8 cellular contexts compared by ENCODE assay signal in the genomic region with DNA sequence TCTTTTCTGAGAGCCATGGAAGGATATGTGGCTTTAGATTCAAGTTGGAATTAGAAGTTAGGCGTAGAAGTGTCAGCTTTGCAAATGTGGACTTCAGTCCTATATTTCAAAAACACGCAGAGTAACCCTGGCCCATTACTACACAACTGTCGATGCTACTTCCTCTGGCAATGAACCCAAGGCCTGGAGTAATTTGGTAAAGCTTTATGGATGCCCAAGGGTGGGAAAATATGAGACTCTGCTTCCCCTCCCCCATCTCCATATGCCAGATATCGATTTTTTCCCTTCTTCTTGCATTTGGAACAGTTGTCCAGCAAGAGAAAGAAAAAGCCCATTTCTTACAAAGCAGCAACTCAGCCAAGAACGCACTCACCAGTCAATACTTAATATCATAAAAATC. TPM values are rescaled to one million over a fixed set of nuclear protein-coding genes. Genes with fewer than 3 reads are reported as not detected.
A peak's percentile ranks its signal among the peaks of the same experiment; 100 is the strongest.
DNase-seq lines count a peak whose midpoint lies in the region; ATAC-seq, FAIRE-seq and TF ChIP-seq lines count a peak whose summit lies in the region.

No MANE protein-coding gene starts in this region.

- 92% methylated on average over 5 of the region's 5 CpGs for WGBS in GM23248 (ENCODE audit: low coverage in 1 of 2, low lambda C conversion rate in 2 of 2, missing lambda C conversion rate in 2 of 2), 2 experiments
- WGBS in endodermal cell (ENCODE audit: insufficient coverage in 1 of 2, insufficient read length in 1 of 2), 2 experiments = 83 to 95% methylated on average over 4 to 5 of the region's 5 CpGs
- 78 to 84% (median 79%) methylated on average over 5 of the region's 5 CpGs for WGBS in psoas muscle, 3 donors

- no peak for ATAC-seq in psoas muscle
- ATAC-seq in omental fat pad (ENCODE audit: low FRiP score) = no peak

- no peaks in the 10 kb centered on the region for H3K9me3 Mint-ChIP-seq in endodermal cell

- no peak for DNase-seq in GM23248
- peak; percentile 59 for DNase-seq in NCI-H82 treated with DMSO at 0.1 percent for 48 hours (lab: John Stamatoyannopoulos, UW; ENCODE audit: unreplicated experiment)
- DNase-seq in endodermal cell = peak; percentile 27
- DNase-seq in psoas muscle = no peak
- no peak for DNase-seq in NCI-H128 (lab: John Stamatoyannopoulos, UW; ENCODE audit: unreplicated experiment)
- no peak for DNase-seq in SHP77 (lab: John Stamatoyannopoulos, UW)
- DNase-seq in urothelium cell line (ENCODE audit: low spot score) = no peak
- DNase-seq in omental fat pad (ENCODE audit: low spot score) = no peak

- no peak overlapping the region for H2AFZ ChIP-seq in GM23248

- H3K4me1 ChIP-seq in GM23248 (ENCODE audit: insufficient read depth) (peaks cover 27% of the 10 kb centered on the region), endodermal cell (ENCODE audit: control insufficient read depth, insufficient read depth, low read length) (no peaks in the 10 kb centered on the region), psoas muscle (peaks cover 42% of the 10 kb centered on the region)

- peaks cover 7% of the 10 kb centered on the region; the same call in 1 of the 2 replicates for H4K20me1 ChIP-seq in GM23248 (ENCODE audit: insufficient read depth)

- no peak overlapping the region for H3K4me2 ChIP-seq in GM23248 (ENCODE audit: unreplicated experiment)

- H3K9me2 ChIP-seq in GM23248 (ENCODE audit: insufficient read depth) = no peaks in the 10 kb centered on the region

- H3K9ac ChIP-seq in GM23248 (no peak overlapping the region), endodermal cell (ENCODE audit: extremely low read depth, low read length, poor library complexity, severe bottlenecking) (no peak overlapping the region)

- H3K4me3 Mint-ChIP-seq in endodermal cell = no peak overlapping the region

- peaks cover 38% of the 10 kb centered on the region for H3F3A ChIP-seq in GM23248 (ENCODE audit: insufficient read depth)

- FAIRE-seq in urothelium cell line (lab: Jason Lieb, UNC) = no peak

- H3K4me3 ChIP-seq in GM23248 (no peak overlapping the region), endodermal cell (ENCODE audit: low read length) (no peak overlapping the region), psoas muscle (no peak overlapping the region)

- H3K27ac Mint-ChIP-seq in endodermal cell = no peak overlapping the region

- no peaks in the 10 kb centered on the region for H3K36me3 ChIP-seq in GM23248 (ENCODE audit: low read depth)
- no peaks in the 10 kb centered on the region for H3K36me3 ChIP-seq in endodermal cell (ENCODE audit: control insufficient read depth, insufficient read depth, low read length)
- no peaks in the 10 kb centered on the region for H3K36me3 ChIP-seq in psoas muscle (ENCODE audit: insufficient read depth in 1 of 2, low read depth in 1 of 2)

- in situ Hi-C loops in GM23248 (cut with MboI) = no loop called here

- TF ChIP-seq CTCF in endodermal cell (conservative IDR thresholded peaks at IDR 0.05) (no peak), psoas muscle (IDR thresholded peaks at IDR 0.05) (no peak), omental fat pad (IDR thresholded peaks at IDR 0.05) (no peak)

- peaks cover 25% of the 10 kb centered on the region for H3K4me1 Mint-ChIP-seq in endodermal cell

- no peaks in the 10 kb centered on the region for H3K27me3 Mint-ChIP-seq in endodermal cell (ENCODE audit: insufficient read depth)

- H3K9me3 ChIP-seq in GM23248 (ENCODE audit: low read depth) = no peaks in the 10 kb centered on the region
- H3K9me3 ChIP-seq in endodermal cell (ENCODE audit: control insufficient read depth, low read length) = no peaks in the 10 kb centered on the region
- no peaks in the 10 kb centered on the region for H3K9me3 ChIP-seq in psoas muscle

- peaks cover 17% of the 10 kb centered on the region for H3K79me2 ChIP-seq in GM23248 (ENCODE audit: insufficient read depth)

- intact Hi-C loops in psoas muscle (cut with DNase I) = no loop called here

- H3K27me3 ChIP-seq in GM23248 (replicated peaks; ENCODE audit: insufficient read depth) = no peaks in the 10 kb centered on the region
- no peaks in the 10 kb centered on the region for H3K27me3 ChIP-seq in endodermal cell (ENCODE audit: control insufficient read depth, insufficient read depth, low read length, poor library complexity, severe bottlenecking)
- no peaks in the 10 kb centered on the region for H3K27me3 ChIP-seq in psoas muscle (ENCODE audit: insufficient read depth in 3 of 3, low read length in 2 of 3)

- no peaks in the 10 kb centered on the region for H3K36me3 Mint-ChIP-seq in endodermal cell (ENCODE audit: low read depth)

- peak overlapping the region; percentile 93 for H3K27ac ChIP-seq in GM23248
- H3K27ac ChIP-seq in endodermal cell (ENCODE audit: low read depth, low read length) = no peak overlapping the region
- H3K27ac ChIP-seq in psoas muscle = peak overlapping the region; percentile 99

RNA-seq across cellular contexts. Expression of a gene that starts 2.9 kb away (rescaled TPM):
- total RNA-seq in GM23248 (2014; rRNA removed; shearing (Covaris generic)) = 43.3 and 43.9 TPM in 2 replicates
- polyA plus RNA-seq in GM23248 (2016; fragmentation: Nextera tagmentation; extraction: Ambion mirVana) (224 and 226 TPM in 2 replicates), psoas muscle (100 to 1,000 TPM; 114 to 189 (median 158) TPM)
- total RNA-seq in endodermal cell (10 to 100 TPM; 56.4 to 62.4 TPM), psoas muscle (100 to 1,000 TPM; 117 to 189 (median 142) TPM), omental fat pad (100 to 1,000 TPM in 2 of 4 donors, 10 to 100 TPM in 2; 73.8 to 123 (median 97.8) TPM)
- 67.5 TPM for polyA plus RNA-seq in endodermal cell (2013, experiment 1 of 2)
- polyA plus RNA-seq in endodermal cell (2013, experiment 2 of 2) = 73.4 TPM

RNA-seq across cellular contexts. Expression of a gene that starts 5.7 kb away (rescaled TPM):
- 31.0 and 46.8 TPM in 2 replicates for total RNA-seq in GM23248 (2014; rRNA removed; shearing (Covaris generic))
- 17.5 and 19.3 TPM in 2 replicates for polyA plus RNA-seq in GM23248 (2016; fragmentation: Nextera tagmentation; extraction: Ambion mirVana)
- 10 to 100 TPM; 18.6 to 22.1 TPM for total RNA-seq in endodermal cell
- polyA plus RNA-seq in endodermal cell (2013, experiment 1 of 2) = 13.4 TPM
- 9.5 TPM for polyA plus RNA-seq in endodermal cell (2013, experiment 2 of 2)
- 100 to 1,000 TPM in 1 of 4 donors, 10 to 100 TPM in 3; 88.1 to 103 (median 98.5) TPM for total RNA-seq in psoas muscle
- 10 to 100 TPM; 26.3 to 95.3 (median 48.0) TPM for polyA plus RNA-seq in psoas muscle
- total RNA-seq in omental fat pad = 100 to 1,000 TPM in 1 of 4 donors, 10 to 100 TPM in 3; 32.8 to 187 (median 61.9) TPM

Comparison
In these comparisons a context has a peak if more than half of its experiments do, and no peak if none do; other contexts are left out.
1. DNase-seq: peak in NCI-H82 treated with DMSO at 0.1 percent for 48 hours (single experiment) and endodermal cell (single experiment); none in GM23248 (single experiment), psoas muscle (0 of 2), NCI-H128 (single experiment), SHP77 (0 of 2), urothelium cell line (single experiment) and omental fat pad (single experiment).